16 cellular contexts compared by ENCODE assay signal in genomic region chr1:69766431-69766830, GRCh38.
DNase-seq lines count a peak whose midpoint lies in the region; ATAC-seq and TF ChIP-seq lines count a peak whose summit lies in the region.
"Had no signal": no experiment of that assay in that cellular context is flagged by ENCODE, and none has a peak within 500 bp of the region (broad histone marks: within the 10 kb centered on the region; RNA-seq: fewer than 3 reads in every experiment).

No MANE protein-coding gene starts in this region.

- H3K27me3 Mint-ChIP-seq in mesothelial cell of epicardium (ENCODE audit: low read depth): peaks cover 16% of the 10 kb centered on the region
- H3K27me3 Mint-ChIP-seq: B cell; CD4-positive, CD25-positive, alpha-beta regulatory T cell had no signal

- 44% methylated on average over 2 of the region's 2 CpGs for WGBS in suprapubic skin
- WGBS in aorta, 2 donors: 54 to 57% methylated on average over 2 of the region's 2 CpGs

- H3K36me3 ChIP-seq in suprapubic skin (no peaks in the 10 kb centered on the region), aorta (ENCODE audit: control insufficient read depth in 1 of 2, insufficient read depth in 2 of 2, low read length in 1 of 2) (no peaks in the 10 kb centered on the region)

- no peak overlapping the region for H3K27ac Mint-ChIP-seq in mesothelial cell of epicardium
- H3K27ac Mint-ChIP-seq: B cell; CD4-positive, CD25-positive, alpha-beta regulatory T cell; H9 had no signal

- H3K4me3 ChIP-seq in fibroblast of mammary gland (ENCODE audit: control insufficient read depth, low read depth, low read length) (no peak overlapping the region), suprapubic skin (no peak overlapping the region), aorta (ENCODE audit: low read length in 2 of 2) (no peak overlapping the region)

- TF ChIP-seq CTCF in fibroblast of mammary gland (conservative IDR thresholded peaks at IDR 0.05; ENCODE audit: control insufficient read depth, insufficient read depth, low read depth, low read length): no peak
- no peak for TF ChIP-seq CTCF in suprapubic skin (IDR thresholded peaks at IDR 0.05)
- TF ChIP-seq CTCF in mesothelial cell of epicardium (IDR thresholded peaks at IDR 0.05; ENCODE audit: unreplicated experiment): no peak

- intact Hi-C loops in aorta (cut with DNase I): no loop called here

- no peak overlapping the region for H3K4me3 Mint-ChIP-seq in mesothelial cell of epicardium
- H3K4me3 Mint-ChIP-seq: B cell; CD4-positive, CD25-positive, alpha-beta regulatory T cell; H9 had no signal

- peak; percentile 21 for DNase-seq in ELR (ENCODE audit: low read depth)
- DNase-seq in NCI-H460 (ENCODE audit: extremely low read depth, low read depth): peak; percentile 89
- peak; percentile 33 for DNase-seq in fibroblast of mammary gland (ENCODE audit: low read depth)
- DNase-seq in suprapubic skin (ENCODE audit: low spot score in 2 of 2): no peak
- DNase-seq in T-helper 9 cell: no peak
- DNase-seq in aorta: no peak
- DNase-seq in mesothelial cell of epicardium (ENCODE audit: low spot score in 2 of 2, unreplicated experiment in 2 of 2): no peak
- DNase-seq: 8988T; C1 segment of cervical spinal cord; Caco-2; CD4-positive, CD25-positive, alpha-beta regulatory T cell; DMS79; GF-D8; GOT3; H9 had no signal

- H3K4me1 ChIP-seq in suprapubic skin (no peaks in the 10 kb centered on the region), aorta (ENCODE audit: control insufficient read depth in 1 of 2, insufficient read depth in 2 of 2, low read length in 2 of 2) (no peaks in the 10 kb centered on the region)
- H3K4me1 ChIP-seq: Caco-2 had no signal

- no peak for ATAC-seq in aorta (ENCODE audit: low FRiP score)

- H3K9me3 ChIP-seq in suprapubic skin (no peaks in the 10 kb centered on the region), aorta (ENCODE audit: control insufficient read depth, low read length) (no peaks in the 10 kb centered on the region)
- H3K9me3 ChIP-seq: Caco-2 had no signal

- TF ChIP-seq POLR2A in suprapubic skin (IDR thresholded peaks at IDR 0.05): no peak

- peaks cover 3% of the 10 kb centered on the region for H3K9me3 Mint-ChIP-seq in mesothelial cell of epicardium
- H3K9me3 Mint-ChIP-seq: H9 had no signal

- TF ChIP-seq EP300 in suprapubic skin (IDR thresholded peaks at IDR 0.05): no peak

- H3K4me1 Mint-ChIP-seq in mesothelial cell of epicardium: no peaks in the 10 kb centered on the region
- H3K4me1 Mint-ChIP-seq: B cell; CD4-positive, CD25-positive, alpha-beta regulatory T cell; H9 had no signal

- H3K36me3 Mint-ChIP-seq in mesothelial cell of epicardium: no peaks in the 10 kb centered on the region
- H3K36me3 Mint-ChIP-seq: CD4-positive, CD25-positive, alpha-beta regulatory T cell had no signal

- H3K27me3 ChIP-seq in suprapubic skin: no peaks in the 10 kb centered on the region
- H3K27me3 ChIP-seq in aorta (ENCODE audit: control insufficient read depth in 1 of 2, insufficient read depth in 2 of 2, low read length in 1 of 2): no peaks in the 10 kb centered on the region

- H3K27ac ChIP-seq in suprapubic skin (peak overlapping the region; percentile 55), aorta (ENCODE audit: low read depth in 1 of 2, low read length in 2 of 2) (no peak overlapping the region)

Comparison
In these comparisons a context has a peak if more than half of its experiments do, and no peak if none do; other contexts are left out.
1. DNase-seq: peak in ELR (single experiment), NCI-H460 (single experiment) and fibroblast of mammary gland (single experiment); none in suprapubic skin (0 of 2), T-helper 9 cell (single experiment), aorta (0 of 2) and mesothelial cell of epicardium (0 of 2).